Comparison of ENCODE assay signal across 30 cellular contexts in the genomic region with DNA sequence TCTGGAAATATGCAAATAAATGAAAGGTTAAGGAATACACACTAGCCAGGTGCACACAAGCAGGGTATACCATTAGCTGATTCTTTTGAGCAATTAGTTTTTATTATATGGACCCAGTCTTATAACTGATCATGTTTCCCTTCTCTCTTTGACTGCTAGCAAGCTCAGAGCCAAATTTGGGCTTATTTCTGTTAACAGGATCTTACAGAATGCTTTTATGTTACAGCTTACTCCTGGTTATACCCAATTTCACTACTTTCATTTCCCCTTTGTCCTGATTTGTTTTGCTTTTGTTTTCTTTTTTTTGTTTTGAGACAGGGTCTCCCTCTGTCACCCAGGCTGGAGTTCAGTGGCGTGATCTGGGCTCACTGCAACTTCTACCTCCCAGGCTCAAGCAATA. TPM values are rescaled to one million over a fixed set of nuclear protein-coding genes. Genes with fewer than 3 reads are reported as not detected.
A peak's percentile ranks its signal among the peaks of the same experiment; 100 is the strongest.
DNase-seq lines count a peak whose midpoint lies in the region; ATAC-seq and TF ChIP-seq lines count a peak whose summit lies in the region.
"Had no signal": no experiment of that assay in that cellular context is flagged by ENCODE, and none has a peak within 500 bp of the region (broad histone marks: within the 10 kb centered on the region; RNA-seq: fewer than 3 reads in every experiment).

No MANE protein-coding gene starts in this region.

- intact Hi-C loops in activated CD4-positive, alpha-beta memory T cell treated with anti-CD3 and anti-CD28 coated beads for 36 hours (cut with micrococcal nuclease): no loop called here
- intact Hi-C loops in psoas muscle (cut with DNase I): no loop called here

- no peaks in the 10 kb centered on the region for H3K27me3 ChIP-seq in psoas muscle (ENCODE audit: insufficient read depth in 3 of 3, low read length in 2 of 3)
- H3K27me3 ChIP-seq: BE2C, dorsolateral prefrontal cortex, gastroesophageal sphincter, hepatocyte, ovary, right atrium auricular region, tibial artery had no signal

- H3K9me3 Mint-ChIP-seq in activated CD4-positive, alpha-beta memory T cell treated with anti-CD3 and anti-CD28 coated beads, Interleukin-2, amount 10 ng/mL, durations not matched to agents 7 days and 5 days: no peaks in the 10 kb centered on the region
- H3K9me3 Mint-ChIP-seq in activated CD4-positive, alpha-beta memory T cell treated with anti-CD3 and anti-CD28 coated beads for 36 hours: no peaks in the 10 kb centered on the region
- H3K9me3 Mint-ChIP-seq in IgD-negative memory B cell (no peaks in the 10 kb centered on the region), naive B cell (no peaks in the 10 kb centered on the region)
- H3K9me3 Mint-ChIP-seq: central memory CD8-positive, alpha-beta T cell; WTC11 had no signal

- H3K4me3 ChIP-seq in psoas muscle: no peak overlapping the region
- H3K4me3 ChIP-seq: dorsolateral prefrontal cortex, gastroesophageal sphincter, hepatocyte, ovary, right atrium auricular region, smooth muscle cell, tibial artery had no signal

- peak; percentile 57 for ATAC-seq in GM18858 (IDR thresholded peaks at IDR 0.05; ENCODE audit: unreplicated experiment)
- peak; percentile 93 to 95 for ATAC-seq in naive B cell (ENCODE audit: low read depth in 2 of 2)
- ATAC-seq in psoas muscle: no peak
- ATAC-seq: gastroesophageal sphincter, WTC11 had no signal

- DNase-seq in activated CD4-positive, alpha-beta memory T cell treated with anti-CD3 and anti-CD28 coated beads, Interleukin-2, amount 10 ng/mL, durations not matched to agents 7 days and 5 days: no peak
- no peak for DNase-seq in activated CD4-positive, alpha-beta memory T cell treated with anti-CD3 and anti-CD28 coated beads for 36 hours
- peak; percentile 37 for DNase-seq in naive B cell
- no peak for DNase-seq in psoas muscle
- DNase-seq in NCI-H345 (lab: John Stamatoyannopoulos, UW): no peak
- DNase-seq in SW480 (ENCODE audit: low spot score): no peak
- DNase-seq: activated CD4-positive, alpha-beta T cell treated with anti-CD3 and anti-CD28 coated beads, Interleukin-2, amount 50 U/mL, for 4 hours; activated effector memory CD4-positive, alpha-beta T cell treated with anti-CD3 and anti-CD28 coated beads, Interleukin-2, amount 50 U/mL, for 16 hours; activated T-cell treated with anti-CD3 and anti-CD28 coated beads for 4 hours; BE2C; COR-L47; DMS53; HCEC 1CT; KBM-7; NCI-H146; NCI-H524; ovary; Right ventricle myocardium superior; stimulated activated CD4-positive, alpha-beta T cell treated with anti-CD3 and anti-CD28 coated beads, Interleukin-1b, Interleukin-23, amount 100 ng/mL, for 48 hours; stimulated activated CD8-positive, alpha-beta memory T cell treated with anti-CD3 and anti-CD28 coated beads, Interleukin-4, amount 100 ng/mL, for 48 hours had no signal

- no peak overlapping the region for H3K27ac ChIP-seq in psoas muscle
- H3K27ac ChIP-seq: dorsolateral prefrontal cortex, gastroesophageal sphincter, hepatocyte, ovary, right atrium auricular region, tibial artery had no signal

- peaks cover 59% of the 10 kb centered on the region for H3K36me3 Mint-ChIP-seq in activated CD4-positive, alpha-beta memory T cell treated with anti-CD3 and anti-CD28 coated beads, Interleukin-2, amount 10 ng/mL, durations not matched to agents 7 days and 5 days (ENCODE audit: low read depth)
- H3K36me3 Mint-ChIP-seq in activated CD4-positive, alpha-beta memory T cell treated with anti-CD3 and anti-CD28 coated beads for 36 hours: peaks cover 27% of the 10 kb centered on the region
- H3K36me3 Mint-ChIP-seq in IgD-negative memory B cell (peaks cover 12% of the 10 kb centered on the region), naive B cell (peaks cover 19 to 23% of the 10 kb centered on the region in 2 donors)

- no peaks in the 10 kb centered on the region for H3K9me3 ChIP-seq in psoas muscle
- H3K9me3 ChIP-seq: BE2C, gastroesophageal sphincter, ovary, right atrium auricular region, tibial artery had no signal

- 91 to 97% (median 96%) methylated on average over 1 of the region's 1 CpG for WGBS in psoas muscle, 3 donors

- no peaks in the 10 kb centered on the region for H3K4me1 ChIP-seq in psoas muscle
- H3K4me1 ChIP-seq: BE2C, right atrium auricular region, tibial artery had no signal

- peaks cover 7 to 77% of the 10 kb centered on the region in 2 donors for H3K36me3 ChIP-seq in psoas muscle (ENCODE audit: insufficient read depth in 1 of 2, low read depth in 1 of 2)
- H3K36me3 ChIP-seq: BE2C, ovary had no signal

- H3K4me3 Mint-ChIP-seq in activated CD4-positive, alpha-beta memory T cell treated with anti-CD3 and anti-CD28 coated beads, Interleukin-2, amount 10 ng/mL, durations not matched to agents 7 days and 5 days: no peak overlapping the region
- H3K4me3 Mint-ChIP-seq in activated CD4-positive, alpha-beta memory T cell treated with anti-CD3 and anti-CD28 coated beads for 36 hours: no peak overlapping the region
- H3K4me3 Mint-ChIP-seq in IgD-negative memory B cell: peak overlapping the region; percentile 5 to 76 (median 69)
- peak overlapping the region in 4 of 8 donors; percentile 28 to 85 (median 60) for H3K4me3 Mint-ChIP-seq in naive B cell
- H3K4me3 Mint-ChIP-seq: central memory CD8-positive, alpha-beta T cell; WTC11 had no signal

- H3K4me1 Mint-ChIP-seq in activated CD4-positive, alpha-beta memory T cell treated with anti-CD3 and anti-CD28 coated beads, Interleukin-2, amount 10 ng/mL, durations not matched to agents 7 days and 5 days: peaks cover 26% of the 10 kb centered on the region
- H3K4me1 Mint-ChIP-seq in activated CD4-positive, alpha-beta memory T cell treated with anti-CD3 and anti-CD28 coated beads for 36 hours (ENCODE audit: low read depth): peaks cover 12% of the 10 kb centered on the region
- H3K4me1 Mint-ChIP-seq in IgD-negative memory B cell (peaks cover 6 to 12% (median 11%) of the 10 kb centered on the region in 3 donors), naive B cell (peaks cover 9 to 28% (median 26%) of the 10 kb centered on the region in 3 donors)
- H3K4me1 Mint-ChIP-seq: WTC11 had no signal

- no peaks in the 10 kb centered on the region for H3K27me3 Mint-ChIP-seq in activated CD4-positive, alpha-beta memory T cell treated with anti-CD3 and anti-CD28 coated beads, Interleukin-2, amount 10 ng/mL, durations not matched to agents 7 days and 5 days
- no peaks in the 10 kb centered on the region for H3K27me3 Mint-ChIP-seq in activated CD4-positive, alpha-beta memory T cell treated with anti-CD3 and anti-CD28 coated beads for 36 hours
- H3K27me3 Mint-ChIP-seq in IgD-negative memory B cell (no peaks in the 10 kb centered on the region), naive B cell (no peaks in the 10 kb centered on the region)
- H3K27me3 Mint-ChIP-seq: central memory CD8-positive, alpha-beta T cell had no signal

- peak overlapping the region; percentile 6 for H3K27ac Mint-ChIP-seq in activated CD4-positive, alpha-beta memory T cell treated with anti-CD3 and anti-CD28 coated beads, Interleukin-2, amount 10 ng/mL, durations not matched to agents 7 days and 5 days
- H3K27ac Mint-ChIP-seq in activated CD4-positive, alpha-beta memory T cell treated with anti-CD3 and anti-CD28 coated beads for 36 hours: no peak overlapping the region
- H3K27ac Mint-ChIP-seq in IgD-negative memory B cell (peak overlapping the region; percentile 71 to 93 (median 85)), naive B cell (peak overlapping the region; percentile 60 to 93 (median 90))
- H3K27ac Mint-ChIP-seq: WTC11 had no signal

- CTCF ChIA-PET in activated CD4-positive, alpha-beta memory T cell treated with anti-CD3 and anti-CD28 coated beads, Interleukin-2, amount 10 ng/mL, durations not matched to agents 7 days and 5 days (lab: Charles Lee): interaction anchor here (1.3 kb wide), 1 partner anchor 17 kb away, joined by 6 read pairs; no protein-coding TSS in a partner anchor
- CTCF ChIA-PET in activated CD4-positive, alpha-beta memory T cell treated with anti-CD3 and anti-CD28 coated beads for 36 hours (lab: Charles Lee): interaction anchor here (0.6 to 1.2 kb wide), 2 partner anchors 17 to 307 kb away, joined by 3 to 4 read pairs; no protein-coding TSS in a partner anchor

- POLR2A ChIA-PET in activated CD4-positive, alpha-beta memory T cell treated with anti-CD3 and anti-CD28 coated beads, Interleukin-2, amount 10 ng/mL, durations not matched to agents 7 days and 5 days (lab: Charles Lee): interaction anchor here (0.7 to 0.9 kb wide), 3 partner anchors 9 to 30 kb away, joined by 3 to 5 read pairs (median 5); partner anchors contain the start of gene TPT1
- POLR2A ChIA-PET in activated CD4-positive, alpha-beta memory T cell treated with anti-CD3 and anti-CD28 coated beads for 36 hours (lab: Charles Lee): no interaction called here

- TF ChIP-seq CTCF in psoas muscle (IDR thresholded peaks at IDR 0.05): no peak

RNA-seq across cellular contexts. Expression of gene TPT1, which starts 12.9 kb away (rescaled TPM):
- 1,000 to 10,000 TPM; 4,462 to 4,505 TPM for total RNA-seq in activated CD4-positive, alpha-beta memory T cell treated with anti-CD3 and anti-CD28 coated beads, Interleukin-2, amount 10 ng/mL, durations not matched to agents 7 days and 5 days
- total RNA-seq in activated CD4-positive, alpha-beta memory T cell treated with anti-CD3 and anti-CD28 coated beads for 36 hours: 1,000 to 10,000 TPM; 3,227 to 3,264 TPM
- polyA plus RNA-seq in IgD-negative memory B cell (2,561 TPM), naive B cell (ENCODE audit: low read depth in 6 of 6) (1,000 to 10,000 TPM; 1,189 to 2,468 (median 2,211) TPM), psoas muscle (over 10,000 TPM; 17,732 to 19,074 (median 18,570) TPM)
- over 10,000 TPM in 3 of 4 donors, 1,000 to 10,000 TPM in 1; 7,807 to 12,417 (median 11,452) TPM for total RNA-seq in psoas muscle

Comparison
In these comparisons a context has a peak if more than half of its experiments do, and no peak if none do; other contexts are left out.
1. H3K4me3 Mint-ChIP-seq: peak in IgD-negative memory B cell (4 of 4); none in activated CD4-positive, alpha-beta memory T cell treated with anti-CD3 and anti-CD28 coated beads, Interleukin-2, amount 10 ng/mL, durations not matched to agents 7 days and 5 days (single experiment) and activated CD4-positive, alpha-beta memory T cell treated with anti-CD3 and anti-CD28 coated beads for 36 hours (single experiment).
2. ATAC-seq: peak in GM18858 (single experiment) and naive B cell (2 of 2); none in psoas muscle (0 of 4).